ENCODE assay signal across 23 cellular contexts in the genomic region with DNA sequence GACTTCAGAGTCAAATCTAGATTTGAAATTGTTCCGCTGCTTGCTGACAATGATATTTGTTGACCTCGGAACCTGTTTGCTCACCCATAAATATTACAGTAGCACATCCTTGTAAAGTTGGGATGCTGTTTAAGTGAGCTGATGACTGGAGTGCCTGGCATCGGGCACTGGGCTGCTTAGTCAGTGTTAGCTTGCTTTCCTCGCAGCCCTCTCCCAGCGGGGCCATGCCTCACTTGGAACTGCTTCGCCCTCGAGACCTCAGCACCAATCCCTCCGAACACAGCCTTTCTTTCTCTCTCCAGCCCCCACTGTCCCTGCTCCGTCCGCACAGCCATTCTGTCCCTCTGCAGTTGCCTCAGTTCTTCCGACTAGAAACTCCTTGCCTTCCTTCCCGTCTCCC. TPM values are rescaled to one million over a fixed set of nuclear protein-coding genes. Genes with fewer than 3 reads are reported as not detected.
DNase-seq lines count a peak whose midpoint lies in the region; ATAC-seq, FAIRE-seq and TF ChIP-seq lines count a peak whose summit lies in the region.
"Had no signal": no experiment of that assay in that cellular context is flagged by ENCODE, and none has a peak within 500 bp of the region (broad histone marks: within the 10 kb centered on the region; RNA-seq: fewer than 3 reads in every experiment).

No MANE protein-coding gene starts in this region.

- TF ChIP-seq CTCF in A549 (IDR thresholded peaks at IDR 0.05) (no peak), GM23338 (conservative IDR thresholded peaks at IDR 0.05; ENCODE audit: low read depth in 2 of 2) (no peak), breast epithelium (IDR thresholded peaks at IDR 0.05) (no peak)

- H3K27me3 Mint-ChIP-seq in GM23338 (ENCODE audit: insufficient read depth, low read depth, poor library complexity) (peaks cover 5% of the 10 kb centered on the region), T-helper 17 cell (no peaks in the 10 kb centered on the region), immature natural killer cell (ENCODE audit: low read depth in 3 of 3) (peaks cover 3 to 5% (median 4%) of the 10 kb centered on the region in 3 donors)

- WGBS in A549 (ENCODE audit: missing lambda C conversion rate), result 84% methylated on average over 12 of the region's 12 CpGs

- POLR2A ChIA-PET in A549 (lab: Yijun Ruan, JAX), result no interaction called here

- DNase-seq in A549 (ENCODE audit: low read depth in 1 of 2, low spot score in 1 of 2) (no peak), GM23338 (ENCODE audit: low spot score) (no peak), T-helper 17 cell (no peak), immature natural killer cell (no peak), OCI-M2 (lab: John Stamatoyannopoulos, UW; ENCODE audit: unreplicated experiment) (no peak), breast epithelium (ENCODE audit: low spot score in 2 of 2) (no peak)
- DNase-seq: COR-L47; DMS153; HCEC 1CT; MV-4-11; NCI-H1417 treated with DMSO at 0.1 percent for 48 hours; NCI-H2029; NCI-H2171; NCI-H446 treated with DMSO at 0.1 percent for 48 hours; NK-92 treated with Interleukin-12 subunit alpha and Interleukin-12 subunit beta, amount 100 ng/mL, for 24 hours had no signal

- H3K9me2 ChIP-seq in GM23338 (ENCODE audit: insufficient read depth), result no peaks in the 10 kb centered on the region

- TF ChIP-seq EP300 in A549 (IDR thresholded peaks at IDR 0.05), result no peak

- CTCF ChIA-PET in A549 (lab: Yijun Ruan, JAX), result interaction anchor here (1.0 to 2.4 kb wide), 4 partner anchors 15 to 66 kb away, joined by 3 to 8 read pairs (median 3); partner anchors contain the start of gene FAF2

- 0 out of 2 replicates have a peak, but pooled peaks cover 5% of the 10 kb centered on the region for H4K20me1 ChIP-seq in GM23338 (replicated peaks; ENCODE audit: insufficient read depth)

- H3K36me3 ChIP-seq in GM23338 (ENCODE audit: insufficient read depth) (no peaks in the 10 kb centered on the region), breast epithelium (no peaks in the 10 kb centered on the region)

- H3K9me3 Mint-ChIP-seq in GM23338 (no peaks in the 10 kb centered on the region), immature natural killer cell (no peaks in the 10 kb centered on the region)

- H3K36me3 Mint-ChIP-seq in GM23338 (ENCODE audit: low read depth) (no peaks in the 10 kb centered on the region), T-helper 17 cell (ENCODE audit: low read depth) (no peaks in the 10 kb centered on the region), immature natural killer cell (peaks cover 0 to 10% (median 9%) of the 10 kb centered on the region in 3 donors)

- H3K9me3 ChIP-seq in A549 (no peaks in the 10 kb centered on the region), T-helper 17 cell (ENCODE audit: control insufficient read depth, low read length, poor library complexity, severe bottlenecking) (no peaks in the 10 kb centered on the region), breast epithelium (no peaks in the 10 kb centered on the region)

- H3K4me3 ChIP-seq in A549 (no peak overlapping the region), GM23338 (no peak overlapping the region), breast epithelium (no peak overlapping the region)

- no peak for FAIRE-seq in A549 (lab: Jason Lieb, UNC)
- FAIRE-seq: GM12892, HTR-8/SVneo had no signal

- ATAC-seq in A549 (peak; percentile 48 to 49; a peak in 2 of 6 replicates), GM23338 (peak; percentile 36; the same call in 1 of the 3 replicates), T-helper 17 cell (no peak), SK-N-SH treated with all-trans-retinoic acid at 6 μM for 48 hours (no peak), HG03571 (IDR thresholded peaks at IDR 0.05; ENCODE audit: unreplicated experiment) (no peak)

- H3K4me2 ChIP-seq in A549 (no peak overlapping the region), GM23338 (no peak overlapping the region)

- peak overlapping the region; percentile 52; the same call in 1 of the 2 replicates for H2AFZ ChIP-seq in GM23338

- H3K4me3 Mint-ChIP-seq in GM23338 (no peak overlapping the region), T-helper 17 cell (peak overlapping the region; percentile 25), immature natural killer cell (no peak overlapping the region)

- no peaks in the 10 kb centered on the region for H3K27me3 ChIP-seq in GM23338 (ENCODE audit: insufficient read depth)
- H3K27me3 ChIP-seq in breast epithelium, result no peaks in the 10 kb centered on the region

- no peaks in the 10 kb centered on the region for H3K4me1 ChIP-seq in A549
- no peaks in the 10 kb centered on the region for H3K4me1 ChIP-seq in GM23338 (ENCODE audit: insufficient read depth)
- H3K4me1 ChIP-seq in breast epithelium, result no peaks in the 10 kb centered on the region

- H3K4me1 Mint-ChIP-seq in GM23338 (peaks cover 2% of the 10 kb centered on the region; the same call in 2 of the 3 replicates), T-helper 17 cell (peaks cover 14% of the 10 kb centered on the region), immature natural killer cell (peaks cover 18 to 22% of the 10 kb centered on the region in 2 donors)

- no peaks in the 10 kb centered on the region for H3K79me2 ChIP-seq in GM23338 (replicated peaks; ENCODE audit: insufficient read depth)

- H3K27ac ChIP-seq in A549 (no peak overlapping the region), GM23338 (ENCODE audit: low read depth) (no peak overlapping the region), breast epithelium (no peak overlapping the region)
- H3K27ac ChIP-seq: C4-2B, HL-60 had no signal

- TF ChIP-seq RAD21 in A549 (conservative IDR thresholded peaks at IDR 0.05 in 1 of 2, IDR thresholded peaks at IDR 0.05 in 1 of 2), result no peak

- H3K27ac Mint-ChIP-seq in GM23338, result peak overlapping the region; percentile 27
- peak overlapping the region; percentile 74 for H3K27ac Mint-ChIP-seq in T-helper 17 cell
- H3K27ac Mint-ChIP-seq in immature natural killer cell, result peak overlapping the region in 4 of 6 donors; percentile 45 to 74 (median 52)

- no peak for TF ChIP-seq POLR2A in A549 (IDR thresholded peaks at IDR 0.05; ENCODE audit: low read length)
- TF ChIP-seq POLR2A in breast epithelium (IDR thresholded peaks at IDR 0.05), result no peak

- intact Hi-C loops in breast epithelium (cut with DNase I; ENCODE audit: low total_unique reads), result no loop called here

- H3F3A ChIP-seq in GM23338 (replicated peaks; ENCODE audit: low read depth), result no peaks in the 10 kb centered on the region

TF ChIP-seq in A549, 52 proteins besides CTCF, POLR2A, EP300 and RAD21 (continues in another document):
- TF ChIP-seq BHLHE40 (IDR thresholded peaks at IDR 0.05; ENCODE audit: low read depth, low read length) (no peak), ZSCAN20 (CRISPR knock-in tag; IDR thresholded peaks at IDR 0.05) (no peak), NFE2L2 (conservative IDR thresholded peaks at IDR 0.05; ENCODE audit: low read length) (no peak), HDAC2 (IDR thresholded peaks at IDR 0.05) (no peak), CEBPB (IDR thresholded peaks at IDR 0.05) (no peak), FOSB (CRISPR knock-in tag; IDR thresholded peaks at IDR 0.05) (no peak)

TF ChIP-seq in GM23338, 12 proteins besides CTCF, POLR2A, EP300 and RAD21 (continues in another document):
- no peak for TF ChIP-seq CREB1 (CRISPR knock-in tag; IDR thresholded peaks at IDR 0.05; ENCODE audit: low read depth)

TF ChIP-seq in SK-N-SH treated with all-trans-retinoic acid at 6 μM for 48 hours, 23 proteins besides CTCF, POLR2A, EP300 and RAD21 (continues in another document):
- TF ChIP-seq, protein P1, sequence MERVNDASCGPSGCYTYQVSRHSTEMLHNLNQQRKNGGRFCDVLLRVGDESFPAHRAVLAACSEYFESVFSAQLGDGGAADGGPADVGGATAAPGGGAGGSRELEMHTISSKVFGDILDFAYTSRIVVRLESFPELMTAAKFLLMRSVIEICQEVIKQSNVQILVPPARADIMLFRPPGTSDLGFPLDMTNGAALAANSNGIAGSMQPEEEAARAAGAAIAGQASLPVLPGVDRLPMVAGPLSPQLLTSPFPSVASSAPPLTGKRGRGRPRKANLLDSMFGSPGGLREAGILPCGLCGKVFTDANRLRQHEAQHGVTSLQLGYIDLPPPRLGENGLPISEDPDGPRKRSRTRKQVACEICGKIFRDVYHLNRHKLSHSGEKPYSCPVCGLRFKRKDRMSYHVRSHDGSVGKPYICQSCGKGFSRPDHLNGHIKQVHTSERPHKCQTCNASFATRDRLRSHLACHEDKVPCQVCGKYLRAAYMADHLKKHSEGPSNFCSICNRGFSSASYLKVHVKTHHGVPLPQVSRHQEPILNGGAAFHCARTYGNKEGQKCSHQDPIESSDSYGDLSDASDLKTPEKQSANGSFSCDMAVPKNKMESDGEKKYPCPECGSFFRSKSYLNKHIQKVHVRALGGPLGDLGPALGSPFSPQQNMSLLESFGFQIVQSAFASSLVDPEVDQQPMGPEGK (CRISPR knock-in tag; IDR thresholded peaks at IDR 0.05; ENCODE audit: borderline replicate concordance), result no peak
- TF ChIP-seq ZC3H10 (CRISPR knock-in tag; IDR thresholded peaks at IDR 0.05) (no peak), ZFP30 (CRISPR knock-in tag; IDR thresholded peaks at IDR 0.05) (no peak), TOX (CRISPR knock-in tag; IDR thresholded peaks at IDR 0.05; ENCODE audit: borderline replicate concordance) (no peak), ARNTL (CRISPR knock-in tag; IDR thresholded peaks at IDR 0.05; ENCODE audit: borderline replicate concordance, low read depth) (no peak), SNAI2 (CRISPR knock-in tag; IDR thresholded peaks at IDR 0.05) (no peak), ZFP3 (CRISPR knock-in tag; IDR thresholded peaks at IDR 0.05) (no peak)

RNA-seq across cellular contexts. Expression of gene RNF44, which starts 23.4 kb away (rescaled TPM):
- polyA plus RNA-seq in A549 (2011; rRNA removed), result 9.2 and 9.9 TPM in 2 replicates
- 26.5 and 39.3 TPM in 2 replicates for polyA plus RNA-seq in A549 (2012; cell fraction: cytosol; rRNA removed)
- polyA plus RNA-seq in A549 (2012; cell fraction: nucleus; rRNA removed), result 125 and 153 TPM in 2 replicates
- 30.4 to 35.8 TPM (median 32.7 TPM) in 3 replicates for polyA plus RNA-seq in A549 (2017; fragmentation: RNase III; extraction: RNeasy Plus Mini Kit Qiagen cat#74134 plus additional on column Dnase treatment)
- 6.4 and 10.0 TPM in 2 replicates for polyA minus RNA-seq in A549 (2011; rRNA and poly(A)+ RNA removed)
- total RNA-seq in GM23338 (2014; rRNA removed; shearing (Covaris generic)), result 78.5 and 104 TPM in 2 replicates
- polyA plus RNA-seq in GM23338 (2016; fragmentation: Nextera tagmentation; extraction: Ambion mirVana), result 56.7 and 59.3 TPM in 2 replicates
- total RNA-seq in T-helper 17 cell, result 100 to 1,000 TPM; 228 to 288 TPM
- 1 to 10 TPM; 1.2 to 9.8 (median 2.0) TPM for polyA plus RNA-seq in immature natural killer cell
- total RNA-seq in breast epithelium, result 10 to 100 TPM in 2 of 3 donors, 1 to 10 TPM in 1; 6.9 to 17.1 (median 15.4) TPM

RNA-seq across cellular contexts. Expression of gene CDHR2, which starts 35.4 kb away (rescaled TPM):
- 0.08 and 0.09 TPM in 2 replicates for polyA plus RNA-seq in A549 (2011; rRNA removed)
- polyA plus RNA-seq in A549 (2012; cell fraction: cytosol; rRNA removed), result 0.01 TPM in 1 of 2 replicates, not detected in the other
- 0.10 and 0.38 TPM in 2 replicates for polyA plus RNA-seq in A549 (2012; cell fraction: nucleus; rRNA removed)
- not detected in 3 replicates for polyA plus RNA-seq in A549 (2017; fragmentation: RNase III; extraction: RNeasy Plus Mini Kit Qiagen cat#74134 plus additional on column Dnase treatment)
- polyA minus RNA-seq in A549 (2011; rRNA and poly(A)+ RNA removed), result 0.10 and 0.12 TPM in 2 replicates
- total RNA-seq in GM23338 (2014; rRNA removed; shearing (Covaris generic)), result not detected in 2 replicates
- polyA plus RNA-seq in GM23338 (2016; fragmentation: Nextera tagmentation; extraction: Ambion mirVana), result 0.17 TPM in 1 of 2 replicates, not detected in the other
- 1 to 10 TPM; 1.3 to 2.4 TPM for total RNA-seq in T-helper 17 cell
- polyA plus RNA-seq in immature natural killer cell, result not detected
- total RNA-seq in breast epithelium, result 1 to 10 TPM in 1 of 3 donors, not detected in 2; 2.3 TPM
- total RNA-seq: A673, SK-MEL-5 had no signal

Comparison
In these comparisons a context has a peak if more than half of its experiments do, and no peak if none do; other contexts are left out.
1. ATAC-seq: peak in A549 (2 of 2) and GM23338 (single experiment); none in T-helper 17 cell (single experiment), SK-N-SH treated with all-trans-retinoic acid at 6 μM for 48 hours (single experiment) and HG03571 (single experiment).
2. Peak in every context shown above with its lines, with median percentiles within 50 percentile points of each other: H3K27ac Mint-ChIP-seq.